7 cellular contexts compared by ENCODE assay signal in genomic region chr11:111601636-111601978, GRCh38. TPM values are rescaled to one million over a fixed set of nuclear protein-coding genes. Genes with fewer than 3 reads are reported as not detected.
DNase-seq lines count a peak whose midpoint lies in the region; ATAC-seq and TF ChIP-seq lines count a peak whose summit lies in the region.

No MANE protein-coding gene starts in this region.

- no peak for DNase-seq in activated T-helper 2 cell treated with anti-CD3 and anti-CD28 coated beads, Interferon-gamma antibody, Interleukin-2, Interleukin-4, amounts not matched to agents 10 μg/mL and 5 μg/mL and 100 μg/mL, durations not matched to agents 14 hours and 24 hours and 36 hours (ENCODE audit: low spot score)
- no peak for DNase-seq in immature natural killer cell
- no peak for DNase-seq in stomach
- no peak for DNase-seq in activated CD8-positive, alpha-beta memory T cell treated with anti-CD3 and anti-CD28 coated beads, Interleukin-2, amount 50 U/mL, for 48 hours
- no peak for DNase-seq in NCI-H748 treated with DMSO at 0.1 percent for 48 hours (lab: John Stamatoyannopoulos, UW)

- H3K27me3 ChIP-seq in stomach: no peaks in the 10 kb centered on the region

- H3K36me3 Mint-ChIP-seq in activated T-helper 2 cell treated with anti-CD3 and anti-CD28 coated beads, Interferon-gamma antibody, Interleukin-2, Interleukin-4, amounts not matched to agents 10 μg/mL and 5 μg/mL and 100 μg/mL, durations not matched to agents 14 hours and 24 hours and 36 hours (ENCODE audit: low read depth): no peaks in the 10 kb centered on the region
- H3K36me3 Mint-ChIP-seq in immature natural killer cell: no peaks in the 10 kb centered on the region

- H3K9me3 ChIP-seq in stomach: no peaks in the 10 kb centered on the region

- intact Hi-C loops in activated T-helper 2 cell treated with anti-CD3 and anti-CD28 coated beads, Interferon-gamma antibody, Interleukin-2, Interleukin-4, amounts not matched to agents 10 μg/mL and 5 μg/mL and 100 μg/mL, durations not matched to agents 14 hours and 24 hours and 36 hours (cut with micrococcal nuclease): loop anchor here (10.0 kb wide), 2 partner anchors 93 to 483 kb away; partner anchors contain the start of genes SDHD and TIMM8B
- intact Hi-C loops in stomach (cut with DNase I; ENCODE audit: low total_unique reads): no loop called here

- H3K4me3 ChIP-seq in stomach: peak overlapping the region; percentile 58 to 71 (median 68)

- peaks cover 31% of the 10 kb centered on the region for H3K4me1 Mint-ChIP-seq in activated T-helper 2 cell treated with anti-CD3 and anti-CD28 coated beads, Interferon-gamma antibody, Interleukin-2, Interleukin-4, amounts not matched to agents 10 μg/mL and 5 μg/mL and 100 μg/mL, durations not matched to agents 14 hours and 24 hours and 36 hours (ENCODE audit: low read depth)
- H3K4me1 Mint-ChIP-seq in immature natural killer cell: peaks cover 27 to 32% of the 10 kb centered on the region in 2 donors

- no peaks in the 10 kb centered on the region for H3K9me3 Mint-ChIP-seq in activated T-helper 2 cell treated with anti-CD3 and anti-CD28 coated beads, Interferon-gamma antibody, Interleukin-2, Interleukin-4, amounts not matched to agents 10 μg/mL and 5 μg/mL and 100 μg/mL, durations not matched to agents 14 hours and 24 hours and 36 hours
- no peaks in the 10 kb centered on the region for H3K9me3 Mint-ChIP-seq in immature natural killer cell

- H3K27ac Mint-ChIP-seq in activated T-helper 2 cell treated with anti-CD3 and anti-CD28 coated beads, Interferon-gamma antibody, Interleukin-2, Interleukin-4, amounts not matched to agents 10 μg/mL and 5 μg/mL and 100 μg/mL, durations not matched to agents 14 hours and 24 hours and 36 hours: peak overlapping the region; percentile 71
- peak overlapping the region; percentile 91 to 94 (median 92) for H3K27ac Mint-ChIP-seq in immature natural killer cell

- no peak for TF ChIP-seq EP300 in stomach (IDR thresholded peaks at IDR 0.05)

- ATAC-seq in HG03439 (IDR thresholded peaks at IDR 0.05; ENCODE audit: unreplicated experiment): peak; percentile 2
- no peak for ATAC-seq in HG03342 (IDR thresholded peaks at IDR 0.05; ENCODE audit: unreplicated experiment)

- no peak for TF ChIP-seq CTCF in stomach (IDR thresholded peaks at IDR 0.05)

- peaks cover 5 to 53% (median 31%) of the 10 kb centered on the region in 4 donors for H3K4me1 ChIP-seq in stomach

- WGBS in stomach, 5 donors: 21 to 30% (median 25%) methylated on average over 9 of the region's 9 CpGs

- peaks cover 9% of the 10 kb centered on the region for H3K27me3 Mint-ChIP-seq in activated T-helper 2 cell treated with anti-CD3 and anti-CD28 coated beads, Interferon-gamma antibody, Interleukin-2, Interleukin-4, amounts not matched to agents 10 μg/mL and 5 μg/mL and 100 μg/mL, durations not matched to agents 14 hours and 24 hours and 36 hours (ENCODE audit: low read depth)
- peaks cover 5 to 12% (median 6%) of the 10 kb centered on the region in 3 donors for H3K27me3 Mint-ChIP-seq in immature natural killer cell (ENCODE audit: low read depth in 3 of 3)

- H3K36me3 ChIP-seq in stomach: no peaks in the 10 kb centered on the region

- TF ChIP-seq POLR2A in stomach (IDR thresholded peaks at IDR 0.05): no peak

- peak overlapping the region; percentile 91 to 99 (median 96) for H3K27ac ChIP-seq in stomach

- H3K4me3 Mint-ChIP-seq in activated T-helper 2 cell treated with anti-CD3 and anti-CD28 coated beads, Interferon-gamma antibody, Interleukin-2, Interleukin-4, amounts not matched to agents 10 μg/mL and 5 μg/mL and 100 μg/mL, durations not matched to agents 14 hours and 24 hours and 36 hours (ENCODE audit: low read depth): peak overlapping the region; percentile 76
- peak overlapping the region; percentile 86 to 93 (median 89) for H3K4me3 Mint-ChIP-seq in immature natural killer cell

RNA-seq across cellular contexts. Expression of gene SIK2, which starts 0.6 kb away (rescaled TPM):
- 9.9 TPM in 2 replicates for total RNA-seq in activated T-helper 2 cell treated with anti-CD3 and anti-CD28 coated beads, Interferon-gamma antibody, Interleukin-2, Interleukin-4, amounts not matched to agents 10 μg/mL and 5 μg/mL and 100 μg/mL, durations not matched to agents 14 hours and 24 hours and 36 hours
- polyA plus RNA-seq in immature natural killer cell: under 1 TPM; 0.04 to 0.38 (median 0.13) TPM
- total RNA-seq in stomach: 10 to 100 TPM in 4 of 5 donors, 1 to 10 TPM in 1; 5.5 to 86.9 (median 41.7) TPM
- 10 to 100 TPM in 1 of 3 donors, 1 to 10 TPM in 2; 6.0 to 10.6 (median 8.9) TPM for polyA plus RNA-seq in stomach
